In the genomic region with DNA sequence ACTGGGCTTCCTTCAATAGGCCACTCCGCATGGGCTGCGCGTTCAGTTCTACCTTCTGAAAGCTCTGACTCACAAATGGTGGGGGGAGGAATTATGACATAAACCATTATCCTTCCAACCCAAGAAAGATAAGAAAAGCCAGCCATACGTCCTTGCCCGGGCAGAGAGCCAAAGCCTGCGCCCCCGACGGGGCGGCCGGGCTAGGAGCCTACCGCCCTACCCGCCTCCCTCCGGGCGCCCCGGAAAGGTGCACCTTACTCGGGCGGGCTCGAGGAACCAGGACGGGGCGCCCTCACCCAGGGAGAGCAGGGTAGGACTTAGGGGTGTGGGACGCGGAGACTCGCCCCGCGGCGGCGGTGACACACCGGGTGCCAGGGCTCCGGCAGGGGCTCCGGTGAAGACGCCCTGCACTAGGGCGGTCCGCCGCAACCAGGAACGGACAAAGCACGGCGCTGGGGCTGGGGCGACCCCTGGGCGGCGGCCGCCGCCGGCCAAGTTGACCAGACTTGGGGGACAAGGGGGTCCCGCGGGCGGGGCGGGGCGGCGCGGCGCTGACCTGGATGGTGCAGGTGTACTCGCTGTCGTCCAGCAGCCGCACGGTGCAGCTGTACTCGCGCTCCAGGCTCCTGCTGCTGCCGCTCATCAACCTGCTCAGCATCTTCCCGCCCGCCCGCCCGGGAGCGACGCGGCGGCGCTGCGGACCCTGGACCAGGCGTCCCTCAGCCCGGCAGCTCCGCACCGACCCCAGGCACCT, we compare ENCODE assay signal across 8 cellular contexts. TPM values are rescaled to one million over a fixed set of nuclear protein-coding genes. Genes with fewer than 3 reads are reported as not detected.
DNase-seq lines count a peak whose midpoint lies in the region; ATAC-seq and TF ChIP-seq lines count a peak whose summit lies in the region.

No MANE protein-coding gene starts in this region.

- POLR2A ChIA-PET in activated CD4-positive, alpha-beta memory T cell treated with anti-CD3 and anti-CD28 coated beads for 36 hours (lab: Charles Lee): no interaction called here

- no peaks in the 10 kb centered on the region for H3K9me2 ChIP-seq in GM23338 (ENCODE audit: insufficient read depth)

- H2AFZ ChIP-seq in GM23338: peak overlapping the region; percentile 94

- H3K4me1 ChIP-seq in GM23338 (ENCODE audit: insufficient read depth): peaks cover 15% of the 10 kb centered on the region
- H3K4me1 ChIP-seq in effector memory CD4-positive, alpha-beta T cell (ENCODE audit: control insufficient read depth, insufficient read depth, low read length, poor library complexity, severe bottlenecking): peaks cover 14% of the 10 kb centered on the region

- 0 out of 2 replicates have a peak, but pooled peaks cover 3% of the 10 kb centered on the region for H3F3A ChIP-seq in GM23338 (replicated peaks; ENCODE audit: low read depth)

- peak; percentile 57 for ATAC-seq in GM23338
- no peak for ATAC-seq in GM21526 (IDR thresholded peaks at IDR 0.05; ENCODE audit: low FRiP score, unreplicated experiment)

- no peak for TF ChIP-seq CTCF in GM23338 (conservative IDR thresholded peaks at IDR 0.05; ENCODE audit: low read depth in 2 of 2)
- no peak for TF ChIP-seq CTCF in mesothelial cell of epicardium (IDR thresholded peaks at IDR 0.05; ENCODE audit: unreplicated experiment)

- no peaks in the 10 kb centered on the region for H3K9me3 ChIP-seq in effector memory CD4-positive, alpha-beta T cell (ENCODE audit: control insufficient read depth, low read length)

- H3K79me2 ChIP-seq in GM23338 (replicated peaks; ENCODE audit: insufficient read depth): peaks cover 27% of the 10 kb centered on the region

- H3K9me3 Mint-ChIP-seq in GM23338: no peaks in the 10 kb centered on the region; the same call in 2 of the 3 replicates
- no peaks in the 10 kb centered on the region for H3K9me3 Mint-ChIP-seq in activated CD4-positive, alpha-beta memory T cell treated with anti-CD3 and anti-CD28 coated beads for 36 hours
- H3K9me3 Mint-ChIP-seq in mesothelial cell of epicardium: no peaks in the 10 kb centered on the region

- H3K4me3 ChIP-seq in GM23338: peak overlapping the region; percentile 92
- peak overlapping the region; percentile 51 for H3K4me3 ChIP-seq in effector memory CD4-positive, alpha-beta T cell (ENCODE audit: insufficient read depth, low read depth, low read length, poor library complexity, severe bottlenecking)

- peaks cover 22% of the 10 kb centered on the region for H3K27me3 ChIP-seq in GM23338 (ENCODE audit: insufficient read depth)
- peaks cover 31% of the 10 kb centered on the region for H3K27me3 ChIP-seq in effector memory CD4-positive, alpha-beta T cell (replicated peaks; ENCODE audit: control insufficient read depth, insufficient read depth, low read length, poor library complexity, severe bottlenecking)

- peak overlapping the region; percentile 92 for H3K4me3 Mint-ChIP-seq in GM23338
- H3K4me3 Mint-ChIP-seq in activated CD4-positive, alpha-beta memory T cell treated with anti-CD3 and anti-CD28 coated beads for 36 hours: peak overlapping the region; percentile 68
- H3K4me3 Mint-ChIP-seq in mesothelial cell of epicardium: peak overlapping the region; percentile 86

- no peak overlapping the region for H3K27ac ChIP-seq in GM23338 (ENCODE audit: low read depth)
- H3K27ac ChIP-seq in effector memory CD4-positive, alpha-beta T cell (ENCODE audit: insufficient read depth, low read length, poor library complexity, severe bottlenecking): no peak overlapping the region

- peaks cover 15% of the 10 kb centered on the region for H4K20me1 ChIP-seq in GM23338 (replicated peaks; ENCODE audit: insufficient read depth)

- no peaks in the 10 kb centered on the region for H3K36me3 Mint-ChIP-seq in GM23338 (ENCODE audit: low read depth)
- H3K36me3 Mint-ChIP-seq in activated CD4-positive, alpha-beta memory T cell treated with anti-CD3 and anti-CD28 coated beads for 36 hours: no peaks in the 10 kb centered on the region
- no peaks in the 10 kb centered on the region for H3K36me3 Mint-ChIP-seq in mesothelial cell of epicardium

- H3K4me1 Mint-ChIP-seq in GM23338 (peaks cover 27% of the 10 kb centered on the region), mesothelial cell of epicardium (peaks cover 16% of the 10 kb centered on the region)
- peaks cover 16% of the 10 kb centered on the region for H3K4me1 Mint-ChIP-seq in activated CD4-positive, alpha-beta memory T cell treated with anti-CD3 and anti-CD28 coated beads for 36 hours (ENCODE audit: low read depth)

- H3K27ac Mint-ChIP-seq in GM23338 (no peak overlapping the region), mesothelial cell of epicardium (peak overlapping the region; percentile 43)
- no peak overlapping the region for H3K27ac Mint-ChIP-seq in activated CD4-positive, alpha-beta memory T cell treated with anti-CD3 and anti-CD28 coated beads for 36 hours

- DNase-seq in DMS53 (lab: John Stamatoyannopoulos, UW): peak; percentile 84
- DNase-seq in GM23338 (ENCODE audit: low spot score): no peak
- peak; percentile 19 for DNase-seq in NCI-H1092 (lab: John Stamatoyannopoulos, UW)
- peak; percentile 52 for DNase-seq in activated CD4-positive, alpha-beta memory T cell treated with anti-CD3 and anti-CD28 coated beads for 36 hours
- peak in 2 of 3 donors; percentile 1 to 13 for DNase-seq in effector memory CD4-positive, alpha-beta T cell
- peak; percentile 34 to 70 for DNase-seq in mesothelial cell of epicardium (ENCODE audit: low spot score in 2 of 2, unreplicated experiment in 2 of 2)
- DNase-seq in stimulated activated CD8-positive, alpha-beta memory T cell treated with anti-CD3 and anti-CD28 coated beads, Interleukin-7, amount 100 ng/mL, for 4 hours (ENCODE audit: low read depth in 2 of 2): peak; percentile 9 to 27

- no peaks in the 10 kb centered on the region for H3K36me3 ChIP-seq in GM23338 (ENCODE audit: insufficient read depth)
- no peaks in the 10 kb centered on the region for H3K36me3 ChIP-seq in effector memory CD4-positive, alpha-beta T cell (ENCODE audit: control insufficient read depth, insufficient read depth, low read length)

- CTCF ChIA-PET in activated CD4-positive, alpha-beta memory T cell treated with anti-CD3 and anti-CD28 coated beads for 36 hours (lab: Charles Lee): interaction anchor here (1.0 to 1.2 kb wide), 2 partner anchors 23 to 307 kb away, joined by 3 to 4 read pairs; no protein-coding TSS in a partner anchor

- H3K4me2 ChIP-seq in GM23338: peak overlapping the region; percentile 97

- intact Hi-C loops in activated CD4-positive, alpha-beta memory T cell treated with anti-CD3 and anti-CD28 coated beads for 36 hours (cut with micrococcal nuclease): loop anchor here (1.0 to 2.0 kb wide), 2 partner anchors 94 to 232 kb away; a partner anchor contains a TSS

- peaks cover 14% of the 10 kb centered on the region for H3K27me3 Mint-ChIP-seq in GM23338 (ENCODE audit: insufficient read depth, low read depth, poor library complexity)
- peaks cover 44% of the 10 kb centered on the region for H3K27me3 Mint-ChIP-seq in activated CD4-positive, alpha-beta memory T cell treated with anti-CD3 and anti-CD28 coated beads for 36 hours
- H3K27me3 Mint-ChIP-seq in mesothelial cell of epicardium (ENCODE audit: low read depth): peaks cover 49% of the 10 kb centered on the region

TF ChIP-seq in GM23338, 12 proteins besides CTCF, POLR2A, EP300 and RAD21 (continues in another document):
- TF ChIP-seq, protein P1, sequence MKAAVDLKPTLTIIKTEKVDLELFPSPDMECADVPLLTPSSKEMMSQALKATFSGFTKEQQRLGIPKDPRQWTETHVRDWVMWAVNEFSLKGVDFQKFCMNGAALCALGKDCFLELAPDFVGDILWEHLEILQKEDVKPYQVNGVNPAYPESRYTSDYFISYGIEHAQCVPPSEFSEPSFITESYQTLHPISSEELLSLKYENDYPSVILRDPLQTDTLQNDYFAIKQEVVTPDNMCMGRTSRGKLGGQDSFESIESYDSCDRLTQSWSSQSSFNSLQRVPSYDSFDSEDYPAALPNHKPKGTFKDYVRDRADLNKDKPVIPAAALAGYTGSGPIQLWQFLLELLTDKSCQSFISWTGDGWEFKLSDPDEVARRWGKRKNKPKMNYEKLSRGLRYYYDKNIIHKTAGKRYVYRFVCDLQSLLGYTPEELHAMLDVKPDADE (IDR thresholded peaks at IDR 0.05): no peak
- TF ChIP-seq STAT1 (IDR thresholded peaks at IDR 0.05; ENCODE audit: unreplicated experiment): no peak
- no peak for TF ChIP-seq ZNF331 (CRISPR knock-in tag; IDR thresholded peaks at IDR 0.05; ENCODE audit: low read depth)
- TF ChIP-seq NANOG (IDR thresholded peaks at IDR 0.05; ENCODE audit: borderline replicate concordance): no peak
- no peak for TF ChIP-seq EZH2 (IDR thresholded peaks at IDR 0.05; ENCODE audit: low read depth, unreplicated experiment)
- TF ChIP-seq POLR2AphosphoS5 (IDR thresholded peaks at IDR 0.05; ENCODE audit: low read depth): no peak
- no peak for TF ChIP-seq EZH2phosphoT487 (IDR thresholded peaks at IDR 0.05; ENCODE audit: unreplicated experiment)

RNA-seq across cellular contexts. Expression of a gene that starts 0.5 kb away (rescaled TPM):
- total RNA-seq in GM23338 (2014; rRNA removed; shearing (Covaris generic)): 10.1 and 17.3 TPM in 2 replicates
- polyA plus RNA-seq in GM23338 (2016; fragmentation: Nextera tagmentation; extraction: Ambion mirVana): 4.4 and 5.9 TPM in 2 replicates
- total RNA-seq in activated CD4-positive, alpha-beta memory T cell treated with anti-CD3 and anti-CD28 coated beads for 36 hours: under 1 TPM; 0.24 to 0.31 TPM
- total RNA-seq in mesothelial cell of epicardium: 1.4 to 2.5 TPM (median 2.3 TPM) in 3 replicates
